In genomic region chr5:6576861-6577501, GRCh38 we compare ENCODE assay signal across 9 cellular contexts. TPM values are rescaled to one million over a fixed set of nuclear protein-coding genes. Genes with fewer than 3 reads are reported as not detected.
DNase-seq lines count a peak whose midpoint lies in the region; ATAC-seq, FAIRE-seq and TF ChIP-seq lines count a peak whose summit lies in the region.
"Had no signal": no experiment of that assay in that cellular context is flagged by ENCODE, and none has a peak within 500 bp of the region (broad histone marks: within the 10 kb centered on the region; RNA-seq: fewer than 3 reads in every experiment).

No MANE protein-coding gene starts in this region.

- peak; percentile 69 to 81 for TF ChIP-seq RAD21 in A549 (conservative IDR thresholded peaks at IDR 0.05 in 1 of 2, IDR thresholded peaks at IDR 0.05 in 1 of 2)

- no peak overlapping the region for H3K4me3 Mint-ChIP-seq in activated CD8-positive, alpha-beta T cell treated with anti-CD3 and anti-CD28 coated beads for 36 hours

- no peak overlapping the region for H3K4me2 ChIP-seq in A549

- H3K27me3 Mint-ChIP-seq in activated CD8-positive, alpha-beta T cell treated with anti-CD3 and anti-CD28 coated beads for 36 hours = peaks cover 21% of the 10 kb centered on the region

- no peaks in the 10 kb centered on the region for H3K36me3 Mint-ChIP-seq in activated CD8-positive, alpha-beta T cell treated with anti-CD3 and anti-CD28 coated beads for 36 hours (ENCODE audit: low read depth)

- TF ChIP-seq EP300 in A549 (IDR thresholded peaks at IDR 0.05) = no peak
- no peak for TF ChIP-seq EP300 in tibial nerve (IDR thresholded peaks at IDR 0.05)

- H3K27ac ChIP-seq in A549 (no peak overlapping the region), tibial nerve (no peak overlapping the region)

- TF ChIP-seq CTCF in A549 (IDR thresholded peaks at IDR 0.05) (peak; percentile 65), GM12872 (IDR thresholded peaks at IDR 0.05; ENCODE audit: insufficient read depth, low read depth, low read length) (peak; percentile 58; the same call in 2 of the 3 replicates), tibial nerve (IDR thresholded peaks at IDR 0.05) (peak in 4 of 5 experiments; percentile 26 to 34 (median 30))
- peak; percentile 53 for TF ChIP-seq CTCF in activated CD8-positive, alpha-beta T cell treated with anti-CD3 and anti-CD28 coated beads for 36 hours (IDR thresholded peaks at IDR 0.05)

- no peaks in the 10 kb centered on the region for H3K4me1 Mint-ChIP-seq in activated CD8-positive, alpha-beta T cell treated with anti-CD3 and anti-CD28 coated beads for 36 hours (ENCODE audit: low read depth)

- no peaks in the 10 kb centered on the region for H3K9me3 ChIP-seq in A549
- H3K9me3 ChIP-seq in tibial nerve = no peaks in the 10 kb centered on the region

- intact Hi-C loops in activated CD8-positive, alpha-beta T cell treated with anti-CD3 and anti-CD28 coated beads for 36 hours (cut with micrococcal nuclease) = no loop called here

- H3K4me1 ChIP-seq in A549 = no peaks in the 10 kb centered on the region
- no peaks in the 10 kb centered on the region for H3K4me1 ChIP-seq in tibial nerve

- no peak overlapping the region for H3K4me3 ChIP-seq in A549
- H3K4me3 ChIP-seq in tibial nerve = no peak overlapping the region

- POLR2A ChIA-PET in A549 (lab: Yijun Ruan, JAX) = no interaction called here
- POLR2A ChIA-PET in activated CD8-positive, alpha-beta T cell treated with anti-CD3 and anti-CD28 coated beads for 36 hours (lab: Charles Lee) = no interaction called here

- no peak overlapping the region for H3K27ac Mint-ChIP-seq in activated CD8-positive, alpha-beta T cell treated with anti-CD3 and anti-CD28 coated beads for 36 hours

- CTCF ChIA-PET in A549 (lab: Yijun Ruan, JAX) = interaction anchor here (0.6 to 2.7 kb wide), 10 partner anchors 8 to 1086 kb away, joined by 3 to 10 read pairs (median 4); no protein-coding TSS in a partner anchor
- CTCF ChIA-PET in activated CD8-positive, alpha-beta T cell treated with anti-CD3 and anti-CD28 coated beads for 36 hours (lab: Charles Lee) = interaction anchor here (1.4 kb wide), 1 partner anchor 9 kb away, joined by 3 read pairs; no protein-coding TSS in a partner anchor

- ATAC-seq in A549 (peak; percentile 32 to 74; a peak in 4 of 6 replicates), GM21737 (IDR thresholded peaks at IDR 0.05; ENCODE audit: unreplicated experiment) (no peak), HG03521 (IDR thresholded peaks at IDR 0.05; ENCODE audit: unreplicated experiment) (no peak)
- no peak for ATAC-seq in activated CD8-positive, alpha-beta T cell treated with anti-CD3 and anti-CD28 coated beads for 36 hours

- H3K9me3 Mint-ChIP-seq in activated CD8-positive, alpha-beta T cell treated with anti-CD3 and anti-CD28 coated beads for 36 hours = no peaks in the 10 kb centered on the region

- DNase-seq in A549 (ENCODE audit: low read depth in 1 of 2, low spot score in 1 of 2) (peak; percentile 41 to 56), NCI-H2029 treated with DMSO at 0.1 percent for 48 hours (lab: John Stamatoyannopoulos, UW) (peak; percentile 79), hepatic stellate cell (ENCODE audit: low spot score) (peak; percentile 60), tibial nerve (ENCODE audit: low spot score in 2 of 2) (peak in 1 of 2 donors; percentile 27)
- DNase-seq in activated CD8-positive, alpha-beta T cell treated with anti-CD3 and anti-CD28 coated beads for 36 hours = peak; percentile 25

- TF ChIP-seq POLR2A in A549 (IDR thresholded peaks at IDR 0.05; ENCODE audit: low read length) = no peak
- no peak for TF ChIP-seq POLR2A in tibial nerve (IDR thresholded peaks at IDR 0.05)

- WGBS in A549 (ENCODE audit: missing lambda C conversion rate) = 50% methylated on average over 5 of the region's 5 CpGs
- WGBS in tibial nerve, 2 donors = 64 to 66% methylated on average over 5 of the region's 5 CpGs

- H3K36me3 ChIP-seq in tibial nerve = no peaks in the 10 kb centered on the region

- no peak for FAIRE-seq in A549 (lab: Jason Lieb, UNC)
- FAIRE-seq: endometrium had no signal

- peaks cover 0 to 10% of the 10 kb centered on the region in 2 donors for H3K27me3 ChIP-seq in tibial nerve

TF ChIP-seq in A549, 52 proteins besides CTCF, POLR2A, EP300 and RAD21:
- TF ChIP-seq NFE2L2 (conservative IDR thresholded peaks at IDR 0.05; ENCODE audit: low read length) = no peak
- no peak for TF ChIP-seq EHF (CRISPR knock-in tag; IDR thresholded peaks at IDR 0.05)
- no peak for TF ChIP-seq FOSB (CRISPR knock-in tag; IDR thresholded peaks at IDR 0.05)
- peak; percentile 54; the same call in 2 of the 3 replicates for TF ChIP-seq SMC3 (IDR thresholded peaks at IDR 0.05)
- no peak for TF ChIP-seq NPAS2 (CRISPR knock-in tag; IDR thresholded peaks at IDR 0.05; ENCODE audit: borderline replicate concordance)
- no peak for TF ChIP-seq ATOH8 (CRISPR knock-in tag; IDR thresholded peaks at IDR 0.05; ENCODE audit: low read depth)
- no peak for TF ChIP-seq ZC3H11A (IDR thresholded peaks at IDR 0.05)
- no peak for TF ChIP-seq HOXB5 (CRISPR knock-in tag; IDR thresholded peaks at IDR 0.05)
- TF ChIP-seq CBX2 (IDR thresholded peaks at IDR 0.05; ENCODE audit: borderline replicate concordance, low read depth) = no peak
TF ChIP-seq in A549: peak in this region for 1.

RNA-seq across cellular contexts. Expression of gene NSUN2, which starts 55.9 kb away (rescaled TPM):
- polyA plus RNA-seq in A549 (2011; rRNA removed) (91.3 and 95.7 TPM in 2 replicates), A549 (2017; fragmentation: RNase III; extraction: RNeasy Plus Mini Kit Qiagen cat#74134 plus additional on column Dnase treatment) (99.4 to 109 TPM (median 101 TPM) in 3 replicates)
- 83.4 and 88.1 TPM in 2 replicates for polyA plus RNA-seq in A549 (2012; cell fraction: cytosol; rRNA removed)
- 111 and 138 TPM in 2 replicates for polyA plus RNA-seq in A549 (2012; cell fraction: nucleus; rRNA removed)
- polyA minus RNA-seq in A549 (2011; rRNA and poly(A)+ RNA removed) = 52.3 and 55.6 TPM in 2 replicates
- 100 to 1,000 TPM; 110 to 111 TPM for total RNA-seq in activated CD8-positive, alpha-beta T cell treated with anti-CD3 and anti-CD28 coated beads for 36 hours
- total RNA-seq in tibial nerve = 10 to 100 TPM; 43.5 to 73.5 (median 58.5) TPM

RNA-seq across cellular contexts. Expression of gene SRD5A1, which starts 56.3 kb away (rescaled TPM):
- polyA plus RNA-seq in A549 (2011; rRNA removed) = 25.4 and 28.1 TPM in 2 replicates
- polyA plus RNA-seq in A549 (2012; cell fraction: cytosol; rRNA removed) = 27.4 and 35.4 TPM in 2 replicates
- 33.2 and 41.8 TPM in 2 replicates for polyA plus RNA-seq in A549 (2012; cell fraction: nucleus; rRNA removed)
- polyA plus RNA-seq in A549 (2017; fragmentation: RNase III; extraction: RNeasy Plus Mini Kit Qiagen cat#74134 plus additional on column Dnase treatment) = 9.7 to 12.2 TPM (median 11.1 TPM) in 3 replicates
- 18.2 and 18.8 TPM in 2 replicates for polyA minus RNA-seq in A549 (2011; rRNA and poly(A)+ RNA removed)
- total RNA-seq in activated CD8-positive, alpha-beta T cell treated with anti-CD3 and anti-CD28 coated beads for 36 hours = 10 to 100 TPM; 10.6 to 12.4 TPM
- total RNA-seq in tibial nerve = 10 to 100 TPM in 1 of 4 donors, 1 to 10 TPM in 3; 3.5 to 11.5 (median 6.9) TPM

Comparison
In these comparisons a context has a peak if more than half of its experiments do, and no peak if none do; other contexts are left out.
1. ATAC-seq: peak in A549 (2 of 2); none in activated CD8-positive, alpha-beta T cell treated with anti-CD3 and anti-CD28 coated beads for 36 hours (single experiment), GM21737 (single experiment) and HG03521 (single experiment).
2. Peak in every context shown above with its lines, with median percentiles within 50 percentile points of each other: CTCF ChIP-seq.